In genomic region chr3:152836269-152836668, GRCh38 we compare ENCODE assay signal across 9 cellular contexts. TPM values are rescaled to one million over a fixed set of nuclear protein-coding genes. Genes with fewer than 3 reads are reported as not detected.
DNase-seq lines count a peak whose midpoint lies in the region; ATAC-seq, FAIRE-seq and TF ChIP-seq lines count a peak whose summit lies in the region.
"Had no signal": no experiment of that assay in that cellular context is flagged by ENCODE, and none has a peak within 500 bp of the region (broad histone marks: within the 10 kb centered on the region; RNA-seq: fewer than 3 reads in every experiment).

No MANE protein-coding gene starts in this region.

- no peaks in the 10 kb centered on the region for H3K9me3 Mint-ChIP-seq in activated T-cell treated with anti-CD3 and anti-CD28 coated beads, Interleukin-2, amount 50 U/mL, for 72 hours

- H3K4me3 ChIP-seq in H7 (ENCODE audit: insufficient read depth, low read depth, low read length) (peak overlapping the region; percentile 89), iPS-18a (ENCODE audit: low read length) (peak overlapping the region; percentile 87), small intestine (ENCODE audit: low read depth in 1 of 2, low read length in 2 of 2) (peak overlapping the region; percentile 66 to 75), body of pancreas (peak overlapping the region in 1 of 2 donors; percentile 71)

- no peak overlapping the region for H3K27ac ChIP-seq in iPS-18a (ENCODE audit: low read length)
- H3K27ac ChIP-seq in small intestine (ENCODE audit: low read depth in 1 of 2, low read length in 1 of 2) = no peak overlapping the region
- H3K27ac ChIP-seq in body of pancreas = no peak overlapping the region

- TF ChIP-seq POLR2A in body of pancreas (IDR thresholded peaks at IDR 0.05) = no peak

- peaks cover 43% of the 10 kb centered on the region for H3K27me3 Mint-ChIP-seq in activated T-cell treated with anti-CD3 and anti-CD28 coated beads, Interleukin-2, amount 50 U/mL, for 72 hours (ENCODE audit: low read depth)

- intact Hi-C loops in body of pancreas (cut with DNase I) = no loop called here

- H3K36me3 Mint-ChIP-seq in activated T-cell treated with anti-CD3 and anti-CD28 coated beads, Interleukin-2, amount 50 U/mL, for 72 hours (ENCODE audit: insufficient read depth in 2 of 2) = peaks cover 0 to 2% of the 10 kb centered on the region in 2 donors

- H3K9me3 ChIP-seq in iPS-18a (ENCODE audit: control insufficient read depth, low read depth, low read length) (no peaks in the 10 kb centered on the region), small intestine (ENCODE audit: control insufficient read depth, low read depth) (no peaks in the 10 kb centered on the region), body of pancreas (no peaks in the 10 kb centered on the region)

- WGBS in small intestine, 3 donors = 60 to 72% (median 68%) methylated on average over 14 of the region's 14 CpGs
- WGBS in body of pancreas, 2 donors = 55 to 56% methylated on average over 12 to 14 of the region's 14 CpGs

- H3K27me3 ChIP-seq in H7 (ENCODE audit: control insufficient read depth, insufficient read depth, low read length) (peaks cover 13% of the 10 kb centered on the region), iPS-18a (ENCODE audit: control insufficient read depth, insufficient read depth, low read length) (peaks cover 20% of the 10 kb centered on the region), small intestine (ENCODE audit: control insufficient read depth in 2 of 2, insufficient read depth in 2 of 2, low read length in 2 of 2) (no peaks in the 10 kb centered on the region), body of pancreas (peaks cover 0 to 8% of the 10 kb centered on the region in 2 donors)

- TF ChIP-seq CTCF in body of pancreas (IDR thresholded peaks at IDR 0.05) = no peak

- H3K4me1 ChIP-seq in iPS-18a (ENCODE audit: control insufficient read depth, low read depth, low read length) (peaks cover 25% of the 10 kb centered on the region), small intestine (ENCODE audit: control insufficient read depth in 2 of 2, insufficient read depth in 1 of 2, low read depth in 1 of 2, low read length in 1 of 2) (peaks cover 3 to 4% of the 10 kb centered on the region in 2 donors), body of pancreas (peaks cover 13% of the 10 kb centered on the region)

- no peaks in the 10 kb centered on the region for H3K36me3 ChIP-seq in H7 (replicated peaks; ENCODE audit: control insufficient read depth, insufficient read depth, low read length)
- peaks cover 4% of the 10 kb centered on the region for H3K36me3 ChIP-seq in iPS-18a (ENCODE audit: control insufficient read depth, low read depth, low read length)
- H3K36me3 ChIP-seq in small intestine (ENCODE audit: control insufficient read depth in 2 of 2, insufficient read depth in 2 of 2, low read length in 2 of 2) = no peaks in the 10 kb centered on the region
- no peaks in the 10 kb centered on the region for H3K36me3 ChIP-seq in body of pancreas (replicated peaks in 1 of 2; ENCODE audit: insufficient read depth in 1 of 2, low read depth in 2 of 2)

- no peak for ATAC-seq in activated T-cell treated with anti-CD3 and anti-CD28 coated beads, Interleukin-2, amount 50 U/mL, for 72 hours (replicated peaks in 1 of 2)
- ATAC-seq in HG03571 (IDR thresholded peaks at IDR 0.05; ENCODE audit: unreplicated experiment) (no peak), body of pancreas (no peak)

- no peak overlapping the region for H3K27ac Mint-ChIP-seq in activated T-cell treated with anti-CD3 and anti-CD28 coated beads, Interleukin-2, amount 50 U/mL, for 72 hours
- H3K27ac Mint-ChIP-seq: HFFc6 had no signal

- FAIRE-seq in small intestine (lab: Jason Lieb, UNC) = no peak

- peak overlapping the region; percentile 77 for H3K9ac ChIP-seq in iPS-18a (ENCODE audit: low read length)

- DNase-seq in H7 (no peak), small intestine (no peak), RKO (ENCODE audit: low spot score) (no peak), NCI-H69 (lab: John Stamatoyannopoulos, UW) (no peak), body of pancreas (no peak)
- DNase-seq in activated T-cell treated with anti-CD3 and anti-CD28 coated beads, Interleukin-2, amount 50 U/mL, for 72 hours = no peak
- DNase-seq: HFFc6 had no signal

- peaks cover 14% of the 10 kb centered on the region for H3K4me1 Mint-ChIP-seq in activated T-cell treated with anti-CD3 and anti-CD28 coated beads, Interleukin-2, amount 50 U/mL, for 72 hours (ENCODE audit: low read depth)

- peak overlapping the region; percentile 88 to 92 for H3K4me3 Mint-ChIP-seq in activated T-cell treated with anti-CD3 and anti-CD28 coated beads, Interleukin-2, amount 50 U/mL, for 72 hours
- H3K4me3 Mint-ChIP-seq: HFFc6 had no signal

RNA-seq across cellular contexts. Expression of gene P2RY1, which starts 1.3 kb away (rescaled TPM):
- 25.1 and 38.2 TPM in 2 replicates for total RNA-seq in H7 (2014; rRNA removed; shearing (Covaris generic))
- 1 to 10 TPM; 1.7 to 2.4 TPM for total RNA-seq in activated T-cell treated with anti-CD3 and anti-CD28 coated beads, Interleukin-2, amount 50 U/mL, for 72 hours
- 1 to 10 TPM in 2 of 3 donors, under 1 TPM in 1; 0.27 to 1.7 (median 1.6) TPM for polyA plus RNA-seq in small intestine
- 1 to 10 TPM; 5.4 to 6.9 TPM for total RNA-seq in body of pancreas
- total RNA-seq: HFFc6 had no signal
